1 cellular context compared by ENCODE assay signal in genomic region chr12:31073527-31074332, GRCh38.
A peak's percentile ranks its signal among the peaks of the same experiment; 100 is the strongest.
TF ChIP-seq lines count a peak whose summit lies in the region.

Gene DDX11, plus strand, starts transcription at chr12:31073860. Its CDS starts 4,534 bp downstream, at chr12:31078394.

TF ChIP-seq in GM12878, 131 proteins besides CTCF, POLR2A, EP300 and RAD21 (continued from another document and continues in another):
- TF ChIP-seq RELB (IDR thresholded peaks at IDR 0.05; ENCODE audit: low read depth) (peak; percentile 54; the same call in 1 of the 2 replicates), RUNX3 (IDR thresholded peaks at IDR 0.05; ENCODE audit: low read length) (peak; percentile 37; the same call in 1 of the 2 replicates), PKNOX1 (IDR thresholded peaks at IDR 0.05) (peak; percentile 98), NKRF (conservative IDR thresholded peaks at IDR 0.05) (peak; percentile 40), ZBTB11 (CRISPR knock-in tag; IDR thresholded peaks at IDR 0.05) (0 out of 2 replicates have a peak, but pooled peaks have one; percentile 37), GABPA (IDR thresholded peaks at IDR 0.05; ENCODE audit: low read depth) (peak; percentile 82), BACH1 (IDR thresholded peaks at IDR 0.05; ENCODE audit: borderline replicate concordance) (0 out of 2 replicates have a peak, but pooled peaks have one; percentile 19), E4F1 (IDR thresholded peaks at IDR 0.05; ENCODE audit: borderline replicate concordance, partially characterized antibody) (peak; percentile 74), RELA (IDR thresholded peaks at IDR 0.05; ENCODE audit: borderline replicate concordance, partially characterized antibody) (peak; percentile 28), SPI1 (IDR thresholded peaks at IDR 0.05; ENCODE audit: borderline replicate concordance, insufficient read depth, low read depth, low read length) (0 out of 2 replicates have a peak, but pooled peaks have one; percentile 31), MAX (IDR thresholded peaks at IDR 0.05; ENCODE audit: low read depth, low read length) (0 out of 2 replicates have a peak, but pooled peaks have one; percentile 39), TAF1 (IDR thresholded peaks at IDR 0.05; ENCODE audit: borderline replicate concordance, low read depth, low read length) (peak; percentile 32; the same call in 1 of the 2 replicates), RB1 (IDR thresholded peaks at IDR 0.05; ENCODE audit: borderline replicate concordance) (peak; percentile 100), SP1 (IDR thresholded peaks at IDR 0.05; ENCODE audit: low read depth, low read length) (peak; percentile 37), NBN (IDR thresholded peaks at IDR 0.05) (peak; percentile 93), SMAD5 (IDR thresholded peaks at IDR 0.05; ENCODE audit: low read depth) (peak; percentile 70; the same call in 1 of the 2 replicates), ELK1 (IDR thresholded peaks at IDR 0.05; ENCODE audit: low read depth, low read length) (peak; percentile 78), EGR1 (IDR thresholded peaks at IDR 0.05; ENCODE audit: borderline replicate concordance in 1 of 2, low read depth in 2 of 2, low read length in 2 of 2) (0 out of 3 replicates have a peak, but pooled peaks of 1 of the 2 experiments have one; percentile 23), E2F4 (IDR thresholded peaks at IDR 0.05; ENCODE audit: low read depth, low read length) (peak; percentile 62; the same call in 1 of the 2 replicates), IKZF1 (conservative IDR thresholded peaks at IDR 0.05) (peak; percentile 51; the same call in 1 of the 2 replicates), PML (IDR thresholded peaks at IDR 0.05; ENCODE audit: low read length) (peak; percentile 30; the same call in 1 of the 2 replicates), MTA2 (IDR thresholded peaks at IDR 0.05; ENCODE audit: low read depth) (0 out of 2 replicates have a peak, but pooled peaks have one; percentile 16), STAT1 (conservative IDR thresholded peaks at IDR 0.05) (0 out of 2 replicates have a peak, but pooled peaks have one; percentile 50), PBX3 (IDR thresholded peaks at IDR 0.05; ENCODE audit: insufficient replicate concordance, low read depth, low read length) (peak; percentile 93), BHLHE40 (IDR thresholded peaks at IDR 0.05; ENCODE audit: borderline replicate concordance in 1 of 2, low read depth in 2 of 2, low read length in 1 of 2) (0 out of 4 replicates have a peak, but pooled peaks of 1 of the 2 experiments have one; percentile 11), MLLT1 (IDR thresholded peaks at IDR 0.05) (0 out of 2 replicates have a peak, but pooled peaks have one; percentile 49), ZNF687 (IDR thresholded peaks at IDR 0.05) (peak; percentile 11; the same call in 1 of the 2 replicates), CBFB (IDR thresholded peaks at IDR 0.05; ENCODE audit: low read depth) (peak; percentile 65; the same call in 1 of the 2 replicates)
